15 cellular contexts compared by ENCODE assay signal in the genomic region with DNA sequence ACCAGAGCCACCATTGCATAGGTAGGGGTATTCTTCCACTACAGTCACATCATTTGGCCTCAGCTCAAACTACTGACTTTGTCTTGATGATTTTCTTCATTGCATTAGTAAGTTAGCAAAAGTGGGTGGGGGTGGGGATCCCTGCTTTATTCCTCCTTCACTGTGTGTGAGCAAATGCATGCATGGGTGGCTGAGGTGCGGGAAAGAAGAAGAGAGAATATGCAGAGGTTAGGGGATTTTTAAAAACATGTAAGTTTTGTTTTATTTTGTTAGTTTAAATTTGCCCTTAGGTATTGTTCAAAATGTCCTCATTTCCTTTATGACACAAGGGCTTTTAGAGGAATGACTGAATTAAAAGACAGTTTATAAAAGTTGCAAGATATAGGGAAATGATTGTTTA.
A peak's percentile ranks its signal among the peaks of the same experiment; 100 is the strongest.
DNase-seq lines count a peak whose midpoint lies in the region; ATAC-seq and TF ChIP-seq lines count a peak whose summit lies in the region.
"Had no signal": no experiment of that assay in that cellular context is flagged by ENCODE, and none has a peak within 500 bp of the region (broad histone marks: within the 10 kb centered on the region; RNA-seq: fewer than 3 reads in every experiment).

No MANE protein-coding gene starts in this region.

- no peaks in the 10 kb centered on the region for H3K79me2 ChIP-seq in MM.1S (ENCODE audit: low read length)

- H3K27ac ChIP-seq in MM.1S (ENCODE audit: low read length) (no peak overlapping the region), substantia nigra (ENCODE audit: low read depth, low read length, poor library complexity, severe bottlenecking) (no peak overlapping the region)
- H3K27ac ChIP-seq: upper lobe of right lung had no signal

- no peaks in the 10 kb centered on the region for H3K27me3 ChIP-seq in MM.1S (replicated peaks; ENCODE audit: insufficient read depth, low read length)
- H3K27me3 ChIP-seq: upper lobe of right lung had no signal

- ATAC-seq in GM18517 (IDR thresholded peaks at IDR 0.05; ENCODE audit: unreplicated experiment) (peak; percentile 31), GM21447 (IDR thresholded peaks at IDR 0.05; ENCODE audit: unreplicated experiment) (peak; percentile 42), HG03025 (IDR thresholded peaks at IDR 0.05; ENCODE audit: low FRiP score, unreplicated experiment) (peak; percentile 24)
- ATAC-seq: mucosa of descending colon, right cardiac atrium had no signal

- H3K9ac ChIP-seq in MM.1S (ENCODE audit: low read length) = no peak overlapping the region

- no peaks in the 10 kb centered on the region for H3K4me1 ChIP-seq in MM.1S (ENCODE audit: low read length)

- no peaks in the 10 kb centered on the region for H3K9me2 ChIP-seq in MM.1S (replicated peaks; ENCODE audit: insufficient read depth, low read length)

- H4K20me1 ChIP-seq in MM.1S (ENCODE audit: insufficient read depth, low read length) = no peaks in the 10 kb centered on the region

- H3K4me3 ChIP-seq in MM.1S (ENCODE audit: low read length) = no peak overlapping the region
- H3K4me3 ChIP-seq: HAP-1, mucosa of descending colon, upper lobe of right lung had no signal

- no peaks in the 10 kb centered on the region for H3K9me3 ChIP-seq in MM.1S (replicated peaks; ENCODE audit: insufficient read depth, low read length)
- H3K9me3 ChIP-seq: HAP-1, mucosa of descending colon, upper lobe of right lung had no signal

- H3F3A ChIP-seq in MM.1S (ENCODE audit: insufficient read depth, low read length) = no peaks in the 10 kb centered on the region

- DNase-seq in MM.1S (no peak), HPDE6-E6E7 (ENCODE audit: extremely low spot score) (no peak), ecto neural progenitor cell (ENCODE audit: low spot score) (no peak), substantia nigra (lab: John Stamatoyannopoulos, UW) (no peak), NCI-H1417 (lab: John Stamatoyannopoulos, UW) (no peak)
- DNase-seq: aorta, hypothalamus, mucosa of descending colon, right cardiac atrium, T-helper 2 cell, upper lobe of right lung had no signal

- H3K36me3 ChIP-seq in MM.1S (replicated peaks; ENCODE audit: insufficient read depth, low read length) = no peaks in the 10 kb centered on the region
- H3K36me3 ChIP-seq: HAP-1, upper lobe of right lung had no signal

- peak overlapping the region; percentile 3; the same call in 1 of the 2 replicates for H3K4me2 ChIP-seq in MM.1S (ENCODE audit: low read depth, low read length)

- no peak for TF ChIP-seq CTCF in MM.1S (IDR thresholded peaks at IDR 0.05; ENCODE audit: low read length)

- H2AFZ ChIP-seq in MM.1S (ENCODE audit: low read length) = no peak overlapping the region
